Comparison of ENCODE assay signal across 8 cellular contexts in genomic region chr1:45583666-45584350, GRCh38. TPM values are rescaled to one million over a fixed set of nuclear protein-coding genes. Genes with fewer than 3 reads are reported as not detected.
DNase-seq lines count a peak whose midpoint lies in the region; FAIRE-seq and TF ChIP-seq lines count a peak whose summit lies in the region.

A gene with protein sequence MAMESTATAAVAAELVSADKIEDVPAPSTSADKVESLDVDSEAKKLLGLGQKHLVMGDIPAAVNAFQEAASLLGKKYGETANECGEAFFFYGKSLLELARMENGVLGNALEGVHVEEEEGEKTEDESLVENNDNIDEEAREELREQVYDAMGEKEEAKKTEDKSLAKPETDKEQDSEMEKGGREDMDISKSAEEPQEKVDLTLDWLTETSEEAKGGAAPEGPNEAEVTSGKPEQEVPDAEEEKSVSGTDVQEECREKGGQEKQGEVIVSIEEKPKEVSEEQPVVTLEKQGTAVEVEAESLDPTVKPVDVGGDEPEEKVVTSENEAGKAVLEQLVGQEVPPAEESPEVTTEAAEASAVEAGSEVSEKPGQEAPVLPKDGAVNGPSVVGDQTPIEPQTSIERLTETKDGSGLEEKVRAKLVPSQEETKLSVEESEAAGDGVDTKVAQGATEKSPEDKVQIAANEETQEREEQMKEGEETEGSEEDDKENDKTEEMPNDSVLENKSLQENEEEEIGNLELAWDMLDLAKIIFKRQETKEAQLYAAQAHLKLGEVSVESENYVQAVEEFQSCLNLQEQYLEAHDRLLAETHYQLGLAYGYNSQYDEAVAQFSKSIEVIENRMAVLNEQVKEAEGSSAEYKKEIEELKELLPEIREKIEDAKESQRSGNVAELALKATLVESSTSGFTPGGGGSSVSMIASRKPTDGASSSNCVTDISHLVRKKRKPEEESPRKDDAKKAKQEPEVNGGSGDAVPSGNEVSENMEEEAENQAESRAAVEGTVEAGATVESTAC (plus strand): TSS chr1:45584041. CDS start chr1:45584147, 106 bp downstream.

- CTCF ChIA-PET in RWPE1 (lab: Yijun Ruan, JAX) = interaction anchor here (0.6 kb wide), 1 partner anchor 62 kb away, joined by 3 read pairs; no protein-coding TSS in a partner anchor

- peak; percentile 84 for TF ChIP-seq POLR2A in H54 (IDR thresholded peaks at IDR 0.05; ENCODE audit: low read depth, low read length)

- H3K4me3 ChIP-seq in Loucy (ENCODE audit: low read length, poor library complexity, severe bottlenecking) = peak within 1 kb of the TSS; percentile 96
- peak within 1 kb of the TSS; percentile 100 for H3K4me3 ChIP-seq in fibroblast of pulmonary artery (replicated peaks; ENCODE audit: low read depth, low read length)

- H3K27ac Mint-ChIP-seq in nephron progenitor cell = peak within 1 kb of the TSS; percentile 100
- H3K27ac Mint-ChIP-seq in stimulated activated naive CD8-positive, alpha-beta T cell treated with anti-CD3 and anti-CD28 coated beads, Interleukin-15, Interleukin-2, amounts not matched to agents 100 ng/mL and 50 ng/mL, for 24 hours = peak within 1 kb of the TSS; percentile 98

- 0 out of 2 replicates have a peak, but pooled peaks cover 2% of the 10 kb centered on the region for H3F3A ChIP-seq in Loucy (ENCODE audit: low read depth)

- H3K36me3 Mint-ChIP-seq in nephron progenitor cell (ENCODE audit: low read depth) = peaks cover 22% of the 10 kb centered on the region
- peaks cover 23% of the 10 kb centered on the region for H3K36me3 Mint-ChIP-seq in stimulated activated naive CD8-positive, alpha-beta T cell treated with anti-CD3 and anti-CD28 coated beads, Interleukin-15, Interleukin-2, amounts not matched to agents 100 ng/mL and 50 ng/mL, for 24 hours (ENCODE audit: low read depth)

- H3K27me3 Mint-ChIP-seq in nephron progenitor cell (ENCODE audit: low read depth, poor library complexity) = no peaks in the 10 kb centered on the region
- no peaks in the 10 kb centered on the region for H3K27me3 Mint-ChIP-seq in stimulated activated naive CD8-positive, alpha-beta T cell treated with anti-CD3 and anti-CD28 coated beads, Interleukin-15, Interleukin-2, amounts not matched to agents 100 ng/mL and 50 ng/mL, for 24 hours

- 0 out of 2 replicates have a peak, but pooled peaks cover 2% of the 10 kb centered on the region for H3K36me3 ChIP-seq in Loucy (ENCODE audit: insufficient read depth, low read length)

- FAIRE-seq in H54 (lab: Jason Lieb, UNC) = no peak

- peak within 1 kb of the TSS; percentile 92 for H3K4me2 ChIP-seq in Loucy (ENCODE audit: low read depth, low read length, poor library complexity, severe bottlenecking)

- TF ChIP-seq CTCF in Loucy (conservative IDR thresholded peaks at IDR 0.05; ENCODE audit: low read length) (peak; percentile 26; the same call in 1 of the 2 replicates), RWPE1 (conservative IDR thresholded peaks at IDR 0.05; ENCODE audit: low read depth) (no peak), fibroblast of pulmonary artery (IDR thresholded peaks at IDR 0.05; ENCODE audit: low read length, missing control alignments) (no peak), nephron progenitor cell (IDR thresholded peaks at IDR 0.05) (no peak)

- peaks cover 26% of the 10 kb centered on the region for H3K4me1 ChIP-seq in Loucy (ENCODE audit: insufficient read depth, low read length, poor library complexity, severe bottlenecking)

- DNase-seq in G401 (ENCODE audit: low spot score) = peak; percentile 91
- DNase-seq in H54 (ENCODE audit: insufficient read length, low spot score) = peak; percentile 62
- DNase-seq in RWPE1 (ENCODE audit: low spot score) = peak; percentile 93
- DNase-seq in activated T-helper 9 cell treated with anti-CD3 and anti-CD28 coated beads, Interleukin-2, amount 50 U/mL, for 16 hours (ENCODE audit: low read depth) = peak; percentile 88
- peak; percentile 80 for DNase-seq in fibroblast of pulmonary artery (ENCODE audit: low read depth)
- DNase-seq in nephron progenitor cell = peak; percentile 92

- H3K9me3 ChIP-seq in Loucy (ENCODE audit: insufficient read depth, low read depth, low read length) = no peaks in the 10 kb centered on the region

- no peaks in the 10 kb centered on the region for H3K9me3 Mint-ChIP-seq in nephron progenitor cell
- no peaks in the 10 kb centered on the region for H3K9me3 Mint-ChIP-seq in stimulated activated naive CD8-positive, alpha-beta T cell treated with anti-CD3 and anti-CD28 coated beads, Interleukin-15, Interleukin-2, amounts not matched to agents 100 ng/mL and 50 ng/mL, for 24 hours

- H3K9me2 ChIP-seq in Loucy (replicated peaks; ENCODE audit: low read depth, low read length) = no peaks in the 10 kb centered on the region

- H3K27ac ChIP-seq in RWPE1 = peak within 1 kb of the TSS; percentile 96

- peak within 1 kb of the TSS; percentile 98 for H3K9ac ChIP-seq in Loucy (ENCODE audit: low read depth, low read length, poor library complexity, severe bottlenecking)

- peak within 1 kb of the TSS; percentile 97 for H3K4me3 Mint-ChIP-seq in nephron progenitor cell
- peak within 1 kb of the TSS; percentile 96 for H3K4me3 Mint-ChIP-seq in stimulated activated naive CD8-positive, alpha-beta T cell treated with anti-CD3 and anti-CD28 coated beads, Interleukin-15, Interleukin-2, amounts not matched to agents 100 ng/mL and 50 ng/mL, for 24 hours

- in situ Hi-C loops in G401 (cut with HindIII; ENCODE audit: low sequenced_read_pairs) = no loop called here

- H4K20me1 ChIP-seq in Loucy (ENCODE audit: insufficient read depth, low read length, poor library complexity, severe bottlenecking) = peaks cover 47% of the 10 kb centered on the region

- no peaks in the 10 kb centered on the region for H3K27me3 ChIP-seq in Loucy (ENCODE audit: insufficient read depth, low read length, poor library complexity, severe bottlenecking)

- H3K79me2 ChIP-seq in Loucy (ENCODE audit: insufficient read depth, low read length) = peaks cover 49% of the 10 kb centered on the region

- POLR2A ChIA-PET in RWPE1 (lab: Yijun Ruan, JAX; ENCODE audit: low non-redundant PET) = interaction anchor here (0.7 to 1.0 kb wide), 2 partner anchors 14 to 26 kb away, joined by 3 to 6 read pairs; no protein-coding TSS in a partner anchor

- peak within 1 kb of the TSS; percentile 100 for H2AFZ ChIP-seq in Loucy (ENCODE audit: low read length)

- H3K4me1 Mint-ChIP-seq in nephron progenitor cell = peaks cover 19% of the 10 kb centered on the region
- H3K4me1 Mint-ChIP-seq in stimulated activated naive CD8-positive, alpha-beta T cell treated with anti-CD3 and anti-CD28 coated beads, Interleukin-15, Interleukin-2, amounts not matched to agents 100 ng/mL and 50 ng/mL, for 24 hours (ENCODE audit: low read depth) = peaks cover 36% of the 10 kb centered on the region

RNA-seq across cellular contexts. Expression of the gene that starts here (rescaled TPM):
- total RNA-seq in G401 (2014; rRNA removed; shearing (Covaris generic)) = 191 and 201 TPM in 2 replicates

Comparison
In these comparisons a context has a peak if more than half of its experiments do, and no peak if none do; other contexts are left out.
1. Peak in every context shown above with its lines: DNase-seq, H3K4me3 ChIP-seq and H3K27ac ChIP-seq.